ENCODE assay signal across 8 cellular contexts in the genomic region with DNA sequence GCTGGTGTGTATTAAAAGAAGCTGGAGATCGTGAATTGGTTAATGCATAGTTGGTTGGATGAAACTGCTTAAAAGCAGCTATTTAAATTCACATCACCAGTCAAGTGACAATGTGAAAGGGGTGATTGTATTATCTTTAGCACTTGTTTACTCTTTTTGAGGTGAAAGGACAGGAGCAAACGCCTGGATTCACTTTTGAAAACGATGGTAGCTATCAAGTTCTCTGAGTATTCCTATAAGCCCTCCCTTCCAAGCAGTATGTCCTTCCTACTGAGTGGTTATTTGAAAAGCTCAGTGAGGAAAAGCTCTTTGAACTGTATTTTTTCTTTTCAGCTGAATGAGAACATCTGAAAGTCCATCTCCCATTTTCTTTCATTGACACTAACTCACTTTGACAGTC. TPM values are rescaled to one million over a fixed set of nuclear protein-coding genes. Genes with fewer than 3 reads are reported as not detected.
"Had no signal": no experiment of that assay in that cellular context is flagged by ENCODE, and none has a peak within 500 bp of the region (broad histone marks: within the 10 kb centered on the region; RNA-seq: fewer than 3 reads in every experiment).

No MANE protein-coding gene starts in this region.

- H3K27ac ChIP-seq: GM23248, HL-60 had no signal

- DNase-seq: GM23248, GOT3, H7, HFFc6 had no signal

- H3K9me3 ChIP-seq: HAP-1 had no signal

- H3K4me3 ChIP-seq: GM23248, HAP-1 had no signal

- H2AFZ ChIP-seq: GM23248 had no signal

- H3K9ac ChIP-seq: GM23248 had no signal

- H3K36me3 ChIP-seq: HAP-1 had no signal

- ATAC-seq: HCT116, HepG2 had no signal

- FAIRE-seq: HepG2 had no signal

RNA-seq across cellular contexts. Expression of a gene that starts 59.2 kb away (rescaled TPM):
- total RNA-seq: GM23248, H7, HepG2 had no signal
